Comparison of ENCODE assay signal across 21 cellular contexts in genomic region chr14:68514611-68515194, GRCh38.
DNase-seq lines count a peak whose midpoint lies in the region; ATAC-seq and TF ChIP-seq lines count a peak whose summit lies in the region.
"Had no signal": no experiment of that assay in that cellular context is flagged by ENCODE, and none has a peak within 500 bp of the region (broad histone marks: within the 10 kb centered on the region; RNA-seq: fewer than 3 reads in every experiment).

No MANE protein-coding gene starts in this region.

- no peaks in the 10 kb centered on the region for H3K79me2 ChIP-seq in OCI-LY7 (ENCODE audit: insufficient read depth, low read depth, low read length)

- H2AFZ ChIP-seq in OCI-LY7 (ENCODE audit: low read length), result peak overlapping the region; percentile 80; the same call in 1 of the 2 replicates

- H3K4me3 Mint-ChIP-seq in mesothelial cell of epicardium (no peak overlapping the region), type B pancreatic cell (peak overlapping the region; percentile 57)
- H3K4me3 Mint-ChIP-seq: activated naive CD8-positive, alpha-beta T cell treated with anti-CD3 and anti-CD28 coated beads, Interleukin-2, amount 50 U/mL, for 24 hours; activated T-helper 17 cell treated with anti-CD3 and anti-CD28 coated beads, Interleukin-2, amount 50 U/mL, for 72 hours had no signal

- peak overlapping the region; percentile 46 for H3K4me3 ChIP-seq in OCI-LY7 (ENCODE audit: low read depth, low read length, poor library complexity, severe bottlenecking)
- H3K4me3 ChIP-seq: esophagus muscularis mucosa, lung, SK-N-MC, upper lobe of right lung had no signal

- no peak for ATAC-seq in HG02763 (IDR thresholded peaks at IDR 0.05; ENCODE audit: unreplicated experiment)
- ATAC-seq: activated naive CD8-positive, alpha-beta T cell treated with anti-CD3 and anti-CD28 coated beads, Interleukin-2, amount 50 U/mL, for 24 hours; activated T-helper 17 cell treated with anti-CD3 and anti-CD28 coated beads, Interleukin-2, amount 50 U/mL, for 72 hours; HCT116; naive thymus-derived CD4-positive, alpha-beta T cell had no signal

- intact Hi-C loops in OCI-LY7 (cut with micrococcal nuclease; ENCODE audit: unreplicated experiment), result loop anchor here (5.0 kb wide), 2 partner anchors 278 to 303 kb away; partner anchors contain the start of gene ZFP36L1

- H3K36me3 Mint-ChIP-seq in mesothelial cell of epicardium (no peaks in the 10 kb centered on the region), type B pancreatic cell (no peaks in the 10 kb centered on the region)

- no peaks in the 10 kb centered on the region for H3K9me3 ChIP-seq in OCI-LY7 (ENCODE audit: low read length)
- H3K9me3 ChIP-seq: esophagus muscularis mucosa, upper lobe of right lung had no signal

- H3K27ac ChIP-seq in OCI-LY7 (ENCODE audit: low read depth, low read length, poor library complexity, severe bottlenecking), result peak overlapping the region; percentile 94
- H3K27ac ChIP-seq: esophagus muscularis mucosa, SK-N-MC, upper lobe of right lung had no signal

- peak overlapping the region; percentile 77 for H3K4me2 ChIP-seq in OCI-LY7 (ENCODE audit: low read length)

- H3K9me2 ChIP-seq in OCI-LY7 (ENCODE audit: insufficient read depth, low read length), result no peaks in the 10 kb centered on the region

- H3K27me3 Mint-ChIP-seq in mesothelial cell of epicardium (ENCODE audit: low read depth) (no peaks in the 10 kb centered on the region), type B pancreatic cell (no peaks in the 10 kb centered on the region)
- H3K27me3 Mint-ChIP-seq: activated naive CD8-positive, alpha-beta T cell treated with anti-CD3 and anti-CD28 coated beads, Interleukin-2, amount 50 U/mL, for 24 hours; activated T-helper 17 cell treated with anti-CD3 and anti-CD28 coated beads, Interleukin-2, amount 50 U/mL, for 72 hours; naive thymus-derived CD4-positive, alpha-beta T cell had no signal

- peaks cover 77% of the 10 kb centered on the region for H3K4me1 Mint-ChIP-seq in mesothelial cell of epicardium
- peaks cover 82% of the 10 kb centered on the region for H3K4me1 Mint-ChIP-seq in type B pancreatic cell (ENCODE audit: unreplicated experiment)

- H3K27ac Mint-ChIP-seq in mesothelial cell of epicardium, result peak overlapping the region; percentile 93
- H3K27ac Mint-ChIP-seq in type B pancreatic cell, result peak overlapping the region; percentile 94
- H3K27ac Mint-ChIP-seq: activated T-helper 17 cell treated with anti-CD3 and anti-CD28 coated beads, Interleukin-2, amount 50 U/mL, for 72 hours had no signal

- no peaks in the 10 kb centered on the region for H3K36me3 ChIP-seq in OCI-LY7 (ENCODE audit: insufficient read depth, low read length)
- H3K36me3 ChIP-seq: esophagus muscularis mucosa, upper lobe of right lung had no signal

- H3K4me1 ChIP-seq in OCI-LY7 (ENCODE audit: insufficient read depth, low read length, poor library complexity, severe bottlenecking), result peaks cover 52% of the 10 kb centered on the region

- H4K20me1 ChIP-seq in OCI-LY7 (ENCODE audit: insufficient read depth, low read length), result no peaks in the 10 kb centered on the region

- POLR2A ChIA-PET in OCI-LY7 (lab: Charles Lee), result interaction anchor here (0.7 kb wide), 1 partner anchor 80 kb away, joined by 3 read pairs; no protein-coding TSS in a partner anchor

- H3K9me3 Mint-ChIP-seq in mesothelial cell of epicardium (no peaks in the 10 kb centered on the region), type B pancreatic cell (peaks cover 7% of the 10 kb centered on the region)
- H3K9me3 Mint-ChIP-seq: activated naive CD8-positive, alpha-beta T cell treated with anti-CD3 and anti-CD28 coated beads, Interleukin-2, amount 50 U/mL, for 24 hours; activated T-helper 17 cell treated with anti-CD3 and anti-CD28 coated beads, Interleukin-2, amount 50 U/mL, for 72 hours; naive thymus-derived CD4-positive, alpha-beta T cell had no signal

- no peak for DNase-seq in OCI-LY7 (ENCODE audit: low spot score)
- DNase-seq in ecto neural progenitor cell (ENCODE audit: low spot score), result peak; percentile 42
- DNase-seq in mesothelial cell of epicardium (ENCODE audit: low spot score in 2 of 2, unreplicated experiment in 2 of 2), result no peak
- no peak for DNase-seq in type B pancreatic cell (ENCODE audit: extremely low spot score, unreplicated experiment)
- DNase-seq in NCI-H510A treated with DMSO at 0.1 percent for 48 hours (lab: John Stamatoyannopoulos, UW), result no peak
- DNase-seq in Ammon's horn (ENCODE audit: low spot score), result no peak
- DNase-seq in hepatic stellate cell (ENCODE audit: low spot score), result no peak
- DNase-seq: activated naive CD8-positive, alpha-beta T cell treated with anti-CD3 and anti-CD28 coated beads, Interleukin-2, amount 50 U/mL, for 24 hours; dermis blood vessel endothelial cell; EL; naive thymus-derived CD4-positive, alpha-beta T cell; NCI-H1048; stimulated activated naive CD4-positive, alpha-beta T cell treated with Interleukin-2 at 50 U/mL for 16 hours; T-helper 9 cell; upper lobe of right lung had no signal

- CTCF ChIA-PET in OCI-LY7 (lab: Charles Lee; ENCODE audit: unreplicated experiment), result interaction anchor here (1.3 kb wide), 1 partner anchor 11 kb away, joined by 3 read pairs; no protein-coding TSS in a partner anchor

- BruUV-seq in OCI-LY7 (replicated peaks; lab: Mats Ljungman, UMichigan), result no TSS peak

- TF ChIP-seq CTCF in OCI-LY7 (conservative IDR thresholded peaks at IDR 0.05; ENCODE audit: low read length) (no peak), mesothelial cell of epicardium (IDR thresholded peaks at IDR 0.05; ENCODE audit: unreplicated experiment) (no peak), type B pancreatic cell (conservative IDR thresholded peaks at IDR 0.05) (no peak)
